In genomic region chr11:65266210-65266609, GRCh38 we compare ENCODE assay signal across 14 cellular contexts. TPM values are rescaled to one million over a fixed set of nuclear protein-coding genes. Genes with fewer than 3 reads are reported as not detected.
DNase-seq lines count a peak whose midpoint lies in the region; ATAC-seq, FAIRE-seq and TF ChIP-seq lines count a peak whose summit lies in the region.
"Had no signal": no experiment of that assay in that cellular context is flagged by ENCODE, and none has a peak within 500 bp of the region (broad histone marks: within the 10 kb centered on the region; RNA-seq: fewer than 3 reads in every experiment).

No MANE protein-coding gene starts in this region.

- peak overlapping the region; percentile 6; the same call in 1 of the 2 replicates for H3K27ac ChIP-seq in GM12878 (ENCODE audit: control insufficient read depth, insufficient read depth)
- H3K27ac ChIP-seq in osteoblast (ENCODE audit: low read depth, low read length), result no peak overlapping the region
- H3K27ac ChIP-seq: esophagus squamous epithelium, uterus had no signal

- TF ChIP-seq RAD21 in GM12878 (IDR thresholded peaks at IDR 0.05; ENCODE audit: insufficient read depth, low read depth, low read length), result no peak

- SMC1A ChIA-PET in GM12878 (lab: Charles Lee; ENCODE audit: uncharacterized antibody, unreplicated experiment), result interaction anchor here (0.6 to 2.3 kb wide), 9 partner anchors 9 to 166 kb away, joined by 3 to 11 read pairs (median 4); partner anchors contain the start of gene CDC42EP2

- peak overlapping the region; percentile 41 for H3K9ac ChIP-seq in Loucy (ENCODE audit: low read depth, low read length, poor library complexity, severe bottlenecking)
- no peak overlapping the region for H3K9ac ChIP-seq in GM12878 (ENCODE audit: control insufficient read depth, insufficient read depth, low read length)

- H3K27me3 Mint-ChIP-seq in activated naive CD4-positive, alpha-beta T cell treated with anti-CD3 and anti-CD28 coated beads, Interleukin-2, amount 50 U/mL, for 24 hours, result no peaks in the 10 kb centered on the region
- H3K27me3 Mint-ChIP-seq in activated naive CD4-positive, alpha-beta T cell treated with anti-CD3 and anti-CD28 coated beads for 36 hours (ENCODE audit: low read depth), result no peaks in the 10 kb centered on the region
- H3K27me3 Mint-ChIP-seq: activated CD4-positive, alpha-beta memory T cell treated with anti-CD3 and anti-CD28 coated beads, Interleukin-2, amount 10 ng/mL, durations not matched to agents 7 days and 5 days; stimulated activated memory B cell treated with anti-CD40 and anti-IgM and Interleukin-4, amounts not matched to agents 10 μg/mL and 1 μg/mL and 100 μg/mL, for 72 hours had no signal

- in situ Hi-C loops in GM12878 (cut with MboI), result no loop called here

- intact Hi-C loops in activated naive CD4-positive, alpha-beta T cell treated with anti-CD3 and anti-CD28 coated beads for 36 hours (cut with micrococcal nuclease), result no loop called here
- intact Hi-C loops in GM12878 (cut with micrococcal nuclease; ENCODE audit: unreplicated experiment), result no loop called here

- CTCF ChIA-PET in activated naive CD4-positive, alpha-beta T cell treated with anti-CD3 and anti-CD28 coated beads for 36 hours (lab: Charles Lee), result interaction anchor here (0.8 to 2.1 kb wide), 6 partner anchors 9 to 67 kb away, joined by 3 to 11 read pairs (median 4); no protein-coding TSS in a partner anchor
- CTCF ChIA-PET in GM12878 (lab: Yijun Ruan, JAX), result interaction anchor here (1.1 to 4.4 kb wide), 9 partner anchors 8 to 73 kb away, joined by 3 to 25 read pairs (median 7); partner anchors contain the start of gene CDC42EP2

- H3K27me3 ChIP-seq in Loucy (ENCODE audit: insufficient read depth, low read length, poor library complexity, severe bottlenecking) (no peaks in the 10 kb centered on the region), GM12878 (replicated peaks in 1 of 2; ENCODE audit: control insufficient read depth in 2 of 2, insufficient read depth in 2 of 2, low read length in 1 of 2) (no peaks in the 10 kb centered on the region), osteoblast (ENCODE audit: insufficient read depth, low read length) (no peaks in the 10 kb centered on the region)
- H3K27me3 ChIP-seq: esophagus squamous epithelium, uterus had no signal

- H3K4me3 Mint-ChIP-seq in activated naive CD4-positive, alpha-beta T cell treated with anti-CD3 and anti-CD28 coated beads, Interleukin-2, amount 50 U/mL, for 24 hours, result no peak overlapping the region
- no peak overlapping the region for H3K4me3 Mint-ChIP-seq in activated naive CD4-positive, alpha-beta T cell treated with anti-CD3 and anti-CD28 coated beads for 36 hours
- H3K4me3 Mint-ChIP-seq: activated CD4-positive, alpha-beta memory T cell treated with anti-CD3 and anti-CD28 coated beads, Interleukin-2, amount 10 ng/mL, durations not matched to agents 7 days and 5 days; stimulated activated memory B cell treated with anti-CD40 and anti-IgM and Interleukin-4, amounts not matched to agents 10 μg/mL and 1 μg/mL and 100 μg/mL, for 72 hours had no signal

- no peaks in the 10 kb centered on the region for H3K9me3 Mint-ChIP-seq in activated naive CD4-positive, alpha-beta T cell treated with anti-CD3 and anti-CD28 coated beads, Interleukin-2, amount 50 U/mL, for 24 hours
- no peaks in the 10 kb centered on the region for H3K9me3 Mint-ChIP-seq in activated naive CD4-positive, alpha-beta T cell treated with anti-CD3 and anti-CD28 coated beads for 36 hours
- H3K9me3 Mint-ChIP-seq: activated CD4-positive, alpha-beta memory T cell treated with anti-CD3 and anti-CD28 coated beads, Interleukin-2, amount 10 ng/mL, durations not matched to agents 7 days and 5 days; activated naive CD4-positive, alpha-beta T cell treated with anti-CD3 and anti-CD28 coated beads, Interleukin-2, amount 50 U/mL, for 72 hours; stimulated activated memory B cell treated with anti-CD40 and anti-IgM and Interleukin-4, amounts not matched to agents 10 μg/mL and 1 μg/mL and 100 μg/mL, for 72 hours had no signal

- H3K36me3 Mint-ChIP-seq in activated naive CD4-positive, alpha-beta T cell treated with anti-CD3 and anti-CD28 coated beads, Interleukin-2, amount 50 U/mL, for 24 hours, result peaks cover 17% of the 10 kb centered on the region
- H3K36me3 Mint-ChIP-seq in activated naive CD4-positive, alpha-beta T cell treated with anti-CD3 and anti-CD28 coated beads for 36 hours (ENCODE audit: low read depth), result peaks cover 60% of the 10 kb centered on the region

- TF ChIP-seq CTCF in Loucy (conservative IDR thresholded peaks at IDR 0.05; ENCODE audit: low read length) (peak; percentile 44; the same call in 1 of the 2 replicates), GM12878 (IDR thresholded peaks at IDR 0.05 in 2 of 3, conservative IDR thresholded peaks at IDR 0.05 in 1 of 3; ENCODE audit: control insufficient read depth in 2 of 3, extremely low read depth in 1 of 3, insufficient read depth in 1 of 3, low read depth in 3 of 3, low read length in 3 of 3) (no peak), osteoblast (IDR thresholded peaks at IDR 0.05; ENCODE audit: extremely low read depth, low read depth, low read length) (peak; percentile 16)

- H4K20me1 ChIP-seq in Loucy (ENCODE audit: insufficient read depth, low read length, poor library complexity, severe bottlenecking) (peaks cover 9% of the 10 kb centered on the region), GM12878 (ENCODE audit: control insufficient read depth, insufficient read depth) (no peaks in the 10 kb centered on the region), osteoblast (ENCODE audit: insufficient read depth, low read length) (no peaks in the 10 kb centered on the region)

- peak overlapping the region; percentile 21 for H3K4me3 ChIP-seq in Loucy (ENCODE audit: low read length, poor library complexity, severe bottlenecking)
- H3K4me3 ChIP-seq in GM12878, result no peak overlapping the region
- H3K4me3 ChIP-seq in osteoblast (ENCODE audit: insufficient read depth, low read length), result no peak overlapping the region
- H3K4me3 ChIP-seq: esophagus squamous epithelium, uterus had no signal

- 100% methylated on average over 2 of the region's 2 CpGs for WGBS in GM12878 (ENCODE audit: insufficient coverage, insufficient replicate concordance, low lambda C conversion rate, missing lambda C conversion rate)

- peaks cover 57% of the 10 kb centered on the region for H3K79me2 ChIP-seq in Loucy (ENCODE audit: insufficient read depth, low read length)
- peaks cover 34% of the 10 kb centered on the region for H3K79me2 ChIP-seq in GM12878 (ENCODE audit: control insufficient read depth, insufficient read depth, low read length)
- peaks cover 42% of the 10 kb centered on the region for H3K79me2 ChIP-seq in osteoblast (ENCODE audit: insufficient read depth, low read length)

- peaks cover 30% of the 10 kb centered on the region; the same call in 1 of the 2 replicates for H3K36me3 ChIP-seq in Loucy (ENCODE audit: insufficient read depth, low read length)
- peaks cover 0 to 15% of the 10 kb centered on the region in 2 experiments; a peak in 3 of 4 replicates for H3K36me3 ChIP-seq in GM12878 (ENCODE audit: control insufficient read depth in 2 of 2, insufficient read depth in 2 of 2, low read length in 1 of 2)
- peaks cover 27% of the 10 kb centered on the region for H3K36me3 ChIP-seq in osteoblast (ENCODE audit: insufficient read depth, low read length)
- H3K36me3 ChIP-seq: uterus had no signal

- no peaks in the 10 kb centered on the region for H3F3A ChIP-seq in Loucy (ENCODE audit: low read depth)

- no TSS peak for BruUV-seq in GM12878 (replicated peaks; lab: Mats Ljungman, UMichigan)

- no peaks in the 10 kb centered on the region for H3K9me2 ChIP-seq in Loucy (replicated peaks; ENCODE audit: low read depth, low read length)

- ATAC-seq in GM12878, result no peak
- ATAC-seq in GM19328 (IDR thresholded peaks at IDR 0.05; ENCODE audit: unreplicated experiment), result no peak
- ATAC-seq: activated naive CD4-positive, alpha-beta T cell treated with anti-CD3 and anti-CD28 coated beads, Interleukin-2, amount 50 U/mL, for 72 hours; stimulated activated memory B cell treated with anti-CD40 and anti-IgM and Interleukin-4, amounts not matched to agents 10 μg/mL and 1 μg/mL and 100 μg/mL, for 72 hours had no signal

- peak overlapping the region; percentile 92 for H3K4me2 ChIP-seq in Loucy (ENCODE audit: low read depth, low read length, poor library complexity, severe bottlenecking)
- H3K4me2 ChIP-seq in GM12878 (ENCODE audit: control insufficient read depth, insufficient read depth), result peak overlapping the region; percentile 25; the same call in 1 of the 2 replicates
- H3K4me2 ChIP-seq in osteoblast (ENCODE audit: insufficient read depth, low read length), result no peak overlapping the region

- TF ChIP-seq EP300 in GM12878 (IDR thresholded peaks at IDR 0.05; ENCODE audit: borderline replicate concordance in 1 of 2, control insufficient read depth in 1 of 2, low read depth in 2 of 2, low read length in 2 of 2), result no peak

- H3K27ac Mint-ChIP-seq in activated naive CD4-positive, alpha-beta T cell treated with anti-CD3 and anti-CD28 coated beads, Interleukin-2, amount 50 U/mL, for 24 hours, result peak overlapping the region; percentile 36
- no peak overlapping the region for H3K27ac Mint-ChIP-seq in activated naive CD4-positive, alpha-beta T cell treated with anti-CD3 and anti-CD28 coated beads for 36 hours
- H3K27ac Mint-ChIP-seq: activated CD4-positive, alpha-beta memory T cell treated with anti-CD3 and anti-CD28 coated beads, Interleukin-2, amount 10 ng/mL, durations not matched to agents 7 days and 5 days; stimulated activated memory B cell treated with anti-CD40 and anti-IgM and Interleukin-4, amounts not matched to agents 10 μg/mL and 1 μg/mL and 100 μg/mL, for 72 hours had no signal

- H2AFZ ChIP-seq in Loucy (ENCODE audit: low read length) (no peak overlapping the region), GM12878 (ENCODE audit: control insufficient read depth, low read depth, low read length) (no peak overlapping the region), osteoblast (ENCODE audit: low read length) (no peak overlapping the region)

- peaks cover 30% of the 10 kb centered on the region for H3K4me1 Mint-ChIP-seq in activated naive CD4-positive, alpha-beta T cell treated with anti-CD3 and anti-CD28 coated beads, Interleukin-2, amount 50 U/mL, for 24 hours
- peaks cover 36% of the 10 kb centered on the region for H3K4me1 Mint-ChIP-seq in activated naive CD4-positive, alpha-beta T cell treated with anti-CD3 and anti-CD28 coated beads for 36 hours (ENCODE audit: low read depth)

- RAD21 ChIA-PET in GM12878 (lab: Charles Lee; ENCODE audit: unreplicated experiment), result interaction anchor here (1.2 to 1.5 kb wide), 3 partner anchors 9 to 41 kb away, joined by 3 to 7 read pairs (median 4); no protein-coding TSS in a partner anchor

- no peak for FAIRE-seq in GM12878 (lab: Jason Lieb, UNC)
- FAIRE-seq: RCC 7860 had no signal

- no peaks in the 10 kb centered on the region for H3K9me3 ChIP-seq in Loucy (ENCODE audit: insufficient read depth, low read depth, low read length)
- no peaks in the 10 kb centered on the region for H3K9me3 ChIP-seq in GM12878 (replicated peaks; ENCODE audit: control insufficient read depth, insufficient read depth, low read length)
- H3K9me3 ChIP-seq in osteoblast (ENCODE audit: low read depth, low read length), result no peaks in the 10 kb centered on the region
- H3K9me3 ChIP-seq: esophagus squamous epithelium, uterus had no signal

- H3K4me1 ChIP-seq in Loucy (ENCODE audit: insufficient read depth, low read length, poor library complexity, severe bottlenecking) (peaks cover 32% of the 10 kb centered on the region), GM12878 (ENCODE audit: control insufficient read depth, insufficient read depth, low read length) (no peaks in the 10 kb centered on the region; the same call in 1 of the 2 replicates), osteoblast (ENCODE audit: insufficient read depth, low read length) (peaks cover 8% of the 10 kb centered on the region)
- H3K4me1 ChIP-seq: uterus had no signal

- TF ChIP-seq POLR2A in GM12878 (IDR thresholded peaks at IDR 0.05; ENCODE audit: low read depth, low read length), result no peak

- POLR2A ChIA-PET in GM12878 (lab: Charles Lee), result interaction anchor here (0.5 to 0.8 kb wide), 3 partner anchors 23 to 489 kb away, joined by 3 to 5 read pairs (median 3); no protein-coding TSS in a partner anchor

- no peak for DNase-seq in activated naive CD4-positive, alpha-beta T cell treated with anti-CD3 and anti-CD28 coated beads for 36 hours
- no peak for DNase-seq in GM12878 (ENCODE audit: low read depth, low spot score)
- peak; percentile 44 for DNase-seq in osteoblast (ENCODE audit: insufficient read length, low spot score, missing footprints)
- DNase-seq in cortex of kidney (lab: John Stamatoyannopoulos, UW), result no peak
- no peak for DNase-seq in CD1c-positive myeloid dendritic cell (ENCODE audit: extremely low spot score)
- DNase-seq: activated CD4-positive, alpha-beta memory T cell treated with anti-CD3 and anti-CD28 coated beads, Interleukin-2, amount 10 ng/mL, durations not matched to agents 7 days and 5 days; esophagus squamous epithelium; uterus had no signal

RNA-seq across cellular contexts. Expression of gene POLA2, which starts 4.4 kb away (rescaled TPM):
- 10 to 100 TPM; 65.1 to 67.0 TPM for total RNA-seq in activated naive CD4-positive, alpha-beta T cell treated with anti-CD3 and anti-CD28 coated beads for 36 hours
- 81.0 and 93.1 TPM in 2 replicates for total RNA-seq in GM12878 (2013; cell fraction: nucleolus; rRNA removed)
- total RNA-seq in GM12878 (2014; rRNA removed) (53.8 and 56.5 TPM in 2 replicates), GM12878 (2014; rRNA removed; fragmentation: Illumina TruSeq; extraction: Trizol) (53.4 and 55.5 TPM in 2 replicates), GM12878 (2021) (46.2 and 49.5 TPM in 2 replicates), osteoblast (4.3 and 6.2 TPM in 2 replicates)
- 11.7 TPM for polyA plus RNA-seq in GM12878 (2011; ENCODE audit: low read depth)
- polyA plus RNA-seq in GM12878 (2011; rRNA removed) (75.3 and 93.0 TPM in 2 replicates), GM12878 (2014; fragmentation: Illumina TruSeq; extraction: Trizol) (121 and 146 TPM in 2 replicates), GM12878 (2014; fragmentation: Nextera tagmentation; extraction: Ambion mirVana) (1 to 10 TPM; 4.2 to 8.7 TPM), GM12878 (2014; rRNA removed) (55.8 and 56.3 TPM in 2 replicates), GM12878 (2016; fragmentation: Nextera tagmentation; extraction: Ambion mirVana) (100 to 1,000 TPM; 112 to 115 TPM)
- polyA plus RNA-seq in GM12878 (2011; cell fraction: cytosol; rRNA removed), result 76.4 and 81.2 TPM in 2 replicates
- 87.8 and 107 TPM in 2 replicates for polyA plus RNA-seq in GM12878 (2011; cell fraction: nucleus; rRNA removed)
- polyA plus RNA-seq in GM12878 (2012), result 22.4 and 27.2 TPM in 2 replicates
- polyA minus RNA-seq in GM12878 (2011; rRNA and poly(A)+ RNA removed), result 89.5 and 104 TPM in 2 replicates
- 20.0 and 23.6 TPM in 2 replicates for polyA minus RNA-seq in GM12878 (2011; cell fraction: cytosol; rRNA and poly(A)+ RNA removed)
- polyA minus RNA-seq in GM12878 (2011; cell fraction: nucleus; rRNA and poly(A)+ RNA removed), result 37.4 and 51.2 TPM in 2 replicates

RNA-seq across cellular contexts. Expression of gene CDC42EP2, which starts 48.5 kb away (rescaled TPM):
- total RNA-seq in activated naive CD4-positive, alpha-beta T cell treated with anti-CD3 and anti-CD28 coated beads for 36 hours, result 1 to 10 TPM in 1 of 2 experiments, under 1 TPM in 1; 0.57 to 1.5 TPM
- 3.5 and 4.6 TPM in 2 replicates for total RNA-seq in GM12878 (2013; cell fraction: nucleolus; rRNA removed)
- total RNA-seq in GM12878 (2014; rRNA removed) (0.44 TPM in 1 of 2 replicates, not detected in the other), GM12878 (2014; rRNA removed; fragmentation: Illumina TruSeq; extraction: Trizol) (0.23 TPM in 1 of 2 replicates, not detected in the other), GM12878 (2021) (0.66 and 1.2 TPM in 2 replicates), osteoblast (15.0 and 15.6 TPM in 2 replicates)
- 0.13 TPM for polyA plus RNA-seq in GM12878 (2011; ENCODE audit: low read depth)
- polyA plus RNA-seq in GM12878 (2011; rRNA removed) (0.03 TPM in 1 of 2 replicates, not detected in the other), GM12878 (2014; fragmentation: Illumina TruSeq; extraction: Trizol) (0.06 TPM in 1 of 2 replicates, not detected in the other), GM12878 (2014; fragmentation: Nextera tagmentation; extraction: Ambion mirVana) (under 1 TPM in 1 of 2 experiments, not detected in 1; 0.07 TPM), GM12878 (2014; rRNA removed) (0.12 and 0.41 TPM in 2 replicates), GM12878 (2016; fragmentation: Nextera tagmentation; extraction: Ambion mirVana) (under 1 TPM; 0.09 to 0.13 TPM)
- polyA plus RNA-seq in GM12878 (2011; cell fraction: cytosol; rRNA removed), result 0.08 TPM in 1 of 2 replicates, not detected in the other
- polyA plus RNA-seq in GM12878 (2011; cell fraction: nucleus; rRNA removed), result 0.41 and 0.58 TPM in 2 replicates
- 0.88 and 1.3 TPM in 2 replicates for polyA plus RNA-seq in GM12878 (2012)
- 0.46 TPM in 1 of 2 replicates, not detected in the other for polyA minus RNA-seq in GM12878 (2011; rRNA and poly(A)+ RNA removed)
- 0.53 TPM in 1 of 2 replicates, not detected in the other for polyA minus RNA-seq in GM12878 (2011; cell fraction: cytosol; rRNA and poly(A)+ RNA removed)
- polyA minus RNA-seq in GM12878 (2011; cell fraction: nucleus; rRNA and poly(A)+ RNA removed), result 0.12 TPM in 1 of 2 replicates, not detected in the other

Comparison
In these comparisons a context has a peak if more than half of its experiments do, and no peak if none do; other contexts are left out.
1. CTCF ChIP-seq: peak in Loucy (single experiment) and osteoblast (single experiment); none in GM12878 (0 of 3).